8 cellular contexts compared by ENCODE assay signal in genomic region chr13:32316476-32316875, GRCh38. TPM values are rescaled to one million over a fixed set of nuclear protein-coding genes. Genes with fewer than 3 reads are reported as not detected.
A peak's percentile ranks its signal among the peaks of the same experiment; 100 is the strongest.
DNase-seq lines count a peak whose midpoint lies in the region; ATAC-seq, FAIRE-seq and TF ChIP-seq lines count a peak whose summit lies in the region.

No MANE protein-coding gene starts in this region.

- peak overlapping the region; percentile 92 for H3K4me3 Mint-ChIP-seq in stimulated activated naive CD8-positive, alpha-beta T cell treated with anti-CD3 and anti-CD28 coated beads, Interleukin-15, Interleukin-2, amounts not matched to agents 100 ng/mL and 50 ng/mL, for 24 hours
- H3K4me3 Mint-ChIP-seq in activated CD4-positive, alpha-beta memory T cell treated with anti-CD3 and anti-CD28 coated beads, Interleukin-2, amount 10 ng/mL, durations not matched to agents 7 days and 5 days = peak overlapping the region; percentile 95

- H3K9me3 ChIP-seq in keratinocyte (ENCODE audit: control insufficient read depth, low read depth, low read length) = no peaks in the 10 kb centered on the region

- H3K9me1 ChIP-seq in keratinocyte (ENCODE audit: control insufficient read depth, extremely low read depth, insufficient read depth, low read length) = no peaks in the 10 kb centered on the region

- peak overlapping the region; percentile 95 for H3K4me2 ChIP-seq in keratinocyte (ENCODE audit: control insufficient read depth, extremely low read depth, insufficient read depth, low read depth, low read length)

- peak overlapping the region; percentile 84 for H3K27ac ChIP-seq in keratinocyte (ENCODE audit: control insufficient read depth, insufficient read depth, low read length)

- H3K4me1 ChIP-seq in keratinocyte (ENCODE audit: control insufficient read depth, extremely low read depth, insufficient read depth, low read length) = peaks cover 10% of the 10 kb centered on the region

- no peaks in the 10 kb centered on the region for H3K27me3 ChIP-seq in keratinocyte (ENCODE audit: control insufficient read depth, extremely low read depth, insufficient read depth, low read length)

- H3K36me3 Mint-ChIP-seq in stimulated activated naive CD8-positive, alpha-beta T cell treated with anti-CD3 and anti-CD28 coated beads, Interleukin-15, Interleukin-2, amounts not matched to agents 100 ng/mL and 50 ng/mL, for 24 hours (ENCODE audit: low read depth) = peaks cover 38% of the 10 kb centered on the region
- H3K36me3 Mint-ChIP-seq in activated CD4-positive, alpha-beta memory T cell treated with anti-CD3 and anti-CD28 coated beads, Interleukin-2, amount 10 ng/mL, durations not matched to agents 7 days and 5 days (ENCODE audit: low read depth) = peaks cover 26% of the 10 kb centered on the region

- TF ChIP-seq CTCF in keratinocyte (optimal IDR thresholded peaks at IDR 0.05 in 1 of 3, IDR thresholded peaks at IDR 0.05 in 1 of 3, conservative IDR thresholded peaks at IDR 0.05 in 1 of 3; ENCODE audit: extremely low read depth in 1 of 3, insufficient read depth in 2 of 3, low read length in 3 of 3) = no peak

- H3K9me3 Mint-ChIP-seq in stimulated activated naive CD8-positive, alpha-beta T cell treated with anti-CD3 and anti-CD28 coated beads, Interleukin-15, Interleukin-2, amounts not matched to agents 100 ng/mL and 50 ng/mL, for 24 hours = no peaks in the 10 kb centered on the region
- no peaks in the 10 kb centered on the region for H3K9me3 Mint-ChIP-seq in activated CD4-positive, alpha-beta memory T cell treated with anti-CD3 and anti-CD28 coated beads, Interleukin-2, amount 10 ng/mL, durations not matched to agents 7 days and 5 days

- CTCF ChIA-PET in activated CD4-positive, alpha-beta memory T cell treated with anti-CD3 and anti-CD28 coated beads, Interleukin-2, amount 10 ng/mL, durations not matched to agents 7 days and 5 days (lab: Charles Lee) = interaction anchor here (2.0 to 3.4 kb wide), 3 partner anchors 70 to 407 kb away, joined by 6 to 17 read pairs (median 10); no protein-coding TSS in a partner anchor

- no peaks in the 10 kb centered on the region for H4K20me1 ChIP-seq in keratinocyte (ENCODE audit: control insufficient read depth, extremely low read depth, insufficient read depth, low read length)

- H3K27me3 Mint-ChIP-seq in stimulated activated naive CD8-positive, alpha-beta T cell treated with anti-CD3 and anti-CD28 coated beads, Interleukin-15, Interleukin-2, amounts not matched to agents 100 ng/mL and 50 ng/mL, for 24 hours = no peaks in the 10 kb centered on the region
- no peaks in the 10 kb centered on the region for H3K27me3 Mint-ChIP-seq in activated CD4-positive, alpha-beta memory T cell treated with anti-CD3 and anti-CD28 coated beads, Interleukin-2, amount 10 ng/mL, durations not matched to agents 7 days and 5 days

- H3K79me2 ChIP-seq in keratinocyte (ENCODE audit: control insufficient read depth, insufficient read depth, low read length) = peaks cover 5% of the 10 kb centered on the region

- no peak for ATAC-seq in stimulated activated naive CD8-positive, alpha-beta T cell treated with anti-CD3 and anti-CD28 coated beads, Interleukin-15, Interleukin-2, amounts not matched to agents 100 U/mL and 50 U/mL, for 24 hours
- ATAC-seq in GM18907 (IDR thresholded peaks at IDR 0.05; ENCODE audit: unreplicated experiment) (no peak), HG02970 (IDR thresholded peaks at IDR 0.05; ENCODE audit: low FRiP score, unreplicated experiment) (no peak), HG03025 (IDR thresholded peaks at IDR 0.05; ENCODE audit: low FRiP score, unreplicated experiment) (no peak)

- H3K4me1 Mint-ChIP-seq in stimulated activated naive CD8-positive, alpha-beta T cell treated with anti-CD3 and anti-CD28 coated beads, Interleukin-15, Interleukin-2, amounts not matched to agents 100 ng/mL and 50 ng/mL, for 24 hours (ENCODE audit: low read depth) = peaks cover 18% of the 10 kb centered on the region
- peaks cover 42% of the 10 kb centered on the region for H3K4me1 Mint-ChIP-seq in activated CD4-positive, alpha-beta memory T cell treated with anti-CD3 and anti-CD28 coated beads, Interleukin-2, amount 10 ng/mL, durations not matched to agents 7 days and 5 days

- DNase-seq in stimulated activated naive CD8-positive, alpha-beta T cell treated with anti-CD3 and anti-CD28 coated beads, Interleukin-15, Interleukin-2, amounts not matched to agents 100 U/mL and 50 U/mL, for 24 hours = no peak
- no peak for DNase-seq in activated CD4-positive, alpha-beta memory T cell treated with anti-CD3 and anti-CD28 coated beads, Interleukin-2, amount 10 ng/mL, durations not matched to agents 7 days and 5 days
- DNase-seq in keratinocyte (ENCODE audit: low read depth, low spot score) = no peak
- DNase-seq in stimulated activated CD4-positive, alpha-beta T cell treated with anti-CD3 and anti-CD28 coated beads, Interleukin-1b, Interleukin-23, amount 100 ng/mL, for 48 hours = no peak

- peak overlapping the region; percentile 99 for H2AFZ ChIP-seq in keratinocyte (ENCODE audit: control insufficient read depth, low read length)

- peak overlapping the region; percentile 93 for H3K9ac ChIP-seq in keratinocyte (ENCODE audit: control insufficient read depth, extremely low read depth, insufficient read depth, low read length)

- FAIRE-seq in keratinocyte (lab: Jason Lieb, UNC) = no peak

- no peaks in the 10 kb centered on the region for H3K36me3 ChIP-seq in keratinocyte (ENCODE audit: control insufficient read depth in 2 of 2, extremely low read depth in 1 of 2, insufficient read depth in 2 of 2, low read length in 2 of 2)

- dilution Hi-C loops in keratinocyte (cut with MboI; ENCODE audit: extremely low pct_ligation_motif_present, low sequenced_read_pairs) = no loop called here

- peak overlapping the region in 2 of 3 experiments; percentile 93 to 98 for H3K4me3 ChIP-seq in keratinocyte (ENCODE audit: control insufficient read depth in 2 of 3, extremely low read depth in 1 of 3, insufficient read depth in 2 of 3, low read depth in 1 of 3, low read length in 3 of 3)

- peak overlapping the region; percentile 99 for H3K27ac Mint-ChIP-seq in stimulated activated naive CD8-positive, alpha-beta T cell treated with anti-CD3 and anti-CD28 coated beads, Interleukin-15, Interleukin-2, amounts not matched to agents 100 ng/mL and 50 ng/mL, for 24 hours
- peak overlapping the region; percentile 98 for H3K27ac Mint-ChIP-seq in activated CD4-positive, alpha-beta memory T cell treated with anti-CD3 and anti-CD28 coated beads, Interleukin-2, amount 10 ng/mL, durations not matched to agents 7 days and 5 days

- POLR2A ChIA-PET in activated CD4-positive, alpha-beta memory T cell treated with anti-CD3 and anti-CD28 coated beads, Interleukin-2, amount 10 ng/mL, durations not matched to agents 7 days and 5 days (lab: Charles Lee) = interaction anchor here (0.7 to 5.2 kb wide), 7 partner anchors 10 to 269 kb away, joined by 3 to 121 read pairs (median 11); partner anchors contain the start of genes N4BP2L1, N4BP2L2 and PDS5B

RNA-seq across cellular contexts. Expression of gene BRCA2, which starts 1.2 kb away (rescaled TPM):
- total RNA-seq in activated CD4-positive, alpha-beta memory T cell treated with anti-CD3 and anti-CD28 coated beads, Interleukin-2, amount 10 ng/mL, durations not matched to agents 7 days and 5 days = 10 to 100 TPM; 18.3 to 23.6 TPM
- polyA plus RNA-seq in keratinocyte = 0.73 to 2.4 TPM (median 1.1 TPM) in 3 replicates
- polyA plus RNA-seq in keratinocyte (2011; ENCODE audit: low read depth) = 0.22 TPM
- 1.0 TPM in 2 replicates for polyA plus RNA-seq in keratinocyte (2011; cell fraction: cytosol; rRNA removed)
- 1.4 and 3.3 TPM in 2 replicates for polyA plus RNA-seq in keratinocyte (2011; cell fraction: nucleus; rRNA removed)
- polyA plus RNA-seq in keratinocyte (2012; ENCODE audit: low replicate concordance) = 0.14 and 3.1 TPM in 2 replicates
- 1.8 to 9.0 TPM (median 3.8 TPM) in 3 replicates for polyA minus RNA-seq in keratinocyte
- polyA minus RNA-seq in keratinocyte (2011; cell fraction: cytosol; rRNA and poly(A)+ RNA removed) = 1.7 TPM
- polyA minus RNA-seq in keratinocyte (2011; cell fraction: nucleus; rRNA and poly(A)+ RNA removed) = 1.4 and 4.3 TPM in 2 replicates

RNA-seq across cellular contexts. Expression of gene ZAR1L, which starts 1.3 kb away (rescaled TPM):
- total RNA-seq in activated CD4-positive, alpha-beta memory T cell treated with anti-CD3 and anti-CD28 coated beads, Interleukin-2, amount 10 ng/mL, durations not matched to agents 7 days and 5 days = not detected
- polyA plus RNA-seq in keratinocyte = not detected in 3 replicates
- polyA plus RNA-seq in keratinocyte (2011; ENCODE audit: low read depth) = not detected
- polyA plus RNA-seq in keratinocyte (2011; cell fraction: cytosol; rRNA removed) = not detected in 2 replicates
- not detected in 2 replicates for polyA plus RNA-seq in keratinocyte (2011; cell fraction: nucleus; rRNA removed)
- not detected in 2 replicates for polyA plus RNA-seq in keratinocyte (2012; ENCODE audit: low replicate concordance)
- 0.19 TPM in 1 of 3 replicates, not detected in the others for polyA minus RNA-seq in keratinocyte
- not detected for polyA minus RNA-seq in keratinocyte (2011; cell fraction: cytosol; rRNA and poly(A)+ RNA removed)
- polyA minus RNA-seq in keratinocyte (2011; cell fraction: nucleus; rRNA and poly(A)+ RNA removed) = not detected in 2 replicates
